ENCODE assay signal across 10 cellular contexts in genomic region chr1:150065184-150065871, GRCh38. TPM values are rescaled to one million over a fixed set of nuclear protein-coding genes. Genes with fewer than 3 reads are reported as not detected.
DNase-seq lines count a peak whose midpoint lies in the region; ATAC-seq and TF ChIP-seq lines count a peak whose summit lies in the region.
"Had no signal": no experiment of that assay in that cellular context is flagged by ENCODE, and none has a peak within 500 bp of the region (broad histone marks: within the 10 kb centered on the region; RNA-seq: fewer than 3 reads in every experiment).

No MANE protein-coding gene starts in this region.

- no peak for TF ChIP-seq CTCF in foreskin fibroblast (IDR thresholded peaks at IDR 0.05; ENCODE audit: low read depth, low read length)
- TF ChIP-seq CTCF in thoracic aorta (IDR thresholded peaks at IDR 0.05) = no peak

- ATAC-seq in activated naive CD8-positive, alpha-beta T cell treated with anti-CD3 and anti-CD28 coated beads, Interleukin-2, amount 50 U/mL, for 24 hours = no peak
- ATAC-seq in thoracic aorta (ENCODE audit: insufficient number of reproducible peaks, low FRiP score, low read depth) = no peak
- ATAC-seq in GM19351 (IDR thresholded peaks at IDR 0.05; ENCODE audit: unreplicated experiment) = no peak
- ATAC-seq in HG03045 (IDR thresholded peaks at IDR 0.05; ENCODE audit: unreplicated experiment) = no peak
- ATAC-seq: left lobe of liver had no signal

- H3K4me3 ChIP-seq in foreskin fibroblast (ENCODE audit: low read depth in 1 of 2, low read length in 2 of 2) (no peak overlapping the region), thoracic aorta (peak overlapping the region; percentile 26)

- peaks cover 35% of the 10 kb centered on the region for H3K4me1 Mint-ChIP-seq in activated naive CD8-positive, alpha-beta T cell treated with anti-CD3 and anti-CD28 coated beads, Interleukin-2, amount 50 U/mL, for 24 hours
- peaks cover 31% of the 10 kb centered on the region for H3K4me1 Mint-ChIP-seq in activated naive CD8-positive, alpha-beta T cell treated with anti-CD3 and anti-CD28 coated beads for 36 hours

- in situ Hi-C loops in SK-MEL-5 (cut with HindIII; ENCODE audit: low pct_unique_long_range_greater_than_20kb, low sequenced_read_pairs) = no loop called here

- H3K9me3 ChIP-seq in thoracic aorta = no peaks in the 10 kb centered on the region

- DNase-seq in activated naive CD8-positive, alpha-beta T cell treated with anti-CD3 and anti-CD28 coated beads, Interleukin-2, amount 50 U/mL, for 24 hours = no peak
- no peak for DNase-seq in activated naive CD8-positive, alpha-beta T cell treated with anti-CD3 and anti-CD28 coated beads for 36 hours
- DNase-seq in SK-MEL-5 (ENCODE audit: low read depth, low spot score) = peak; percentile 90
- DNase-seq in foreskin fibroblast = peak; percentile 34 to 61
- no peak for DNase-seq in thoracic aorta (ENCODE audit: low spot score)
- no peak for DNase-seq in NCI-H2171 (lab: John Stamatoyannopoulos, UW)
- DNase-seq: SHP77 treated with DMSO at 0.1 percent for 48 hours had no signal

- H3K4me3 Mint-ChIP-seq in activated naive CD8-positive, alpha-beta T cell treated with anti-CD3 and anti-CD28 coated beads, Interleukin-2, amount 50 U/mL, for 24 hours = peak overlapping the region; percentile 89
- H3K4me3 Mint-ChIP-seq in activated naive CD8-positive, alpha-beta T cell treated with anti-CD3 and anti-CD28 coated beads for 36 hours = no peak overlapping the region

- no peaks in the 10 kb centered on the region for H3K36me3 ChIP-seq in thoracic aorta

- no peaks in the 10 kb centered on the region for H3K27me3 Mint-ChIP-seq in activated naive CD8-positive, alpha-beta T cell treated with anti-CD3 and anti-CD28 coated beads, Interleukin-2, amount 50 U/mL, for 24 hours
- no peaks in the 10 kb centered on the region for H3K27me3 Mint-ChIP-seq in activated naive CD8-positive, alpha-beta T cell treated with anti-CD3 and anti-CD28 coated beads for 36 hours

- peaks cover 27 to 48% of the 10 kb centered on the region in 2 donors for H3K4me1 ChIP-seq in thoracic aorta (ENCODE audit: control insufficient read depth in 1 of 2, low read depth in 2 of 2)

- H3K9me3 Mint-ChIP-seq in activated naive CD8-positive, alpha-beta T cell treated with anti-CD3 and anti-CD28 coated beads, Interleukin-2, amount 50 U/mL, for 24 hours = no peaks in the 10 kb centered on the region
- no peaks in the 10 kb centered on the region for H3K9me3 Mint-ChIP-seq in activated naive CD8-positive, alpha-beta T cell treated with anti-CD3 and anti-CD28 coated beads for 36 hours

- peak overlapping the region; percentile 43 for H3K27ac Mint-ChIP-seq in activated naive CD8-positive, alpha-beta T cell treated with anti-CD3 and anti-CD28 coated beads, Interleukin-2, amount 50 U/mL, for 24 hours
- H3K27ac Mint-ChIP-seq in activated naive CD8-positive, alpha-beta T cell treated with anti-CD3 and anti-CD28 coated beads for 36 hours = no peak overlapping the region

- no peaks in the 10 kb centered on the region for H3K27me3 ChIP-seq in thoracic aorta (replicated peaks; ENCODE audit: insufficient read depth)

- H3K27ac ChIP-seq in thoracic aorta = peak overlapping the region; percentile 93 to 96

- H3K36me3 Mint-ChIP-seq in activated naive CD8-positive, alpha-beta T cell treated with anti-CD3 and anti-CD28 coated beads, Interleukin-2, amount 50 U/mL, for 24 hours (ENCODE audit: low read depth) = peaks cover 7% of the 10 kb centered on the region
- peaks cover 19% of the 10 kb centered on the region for H3K36me3 Mint-ChIP-seq in activated naive CD8-positive, alpha-beta T cell treated with anti-CD3 and anti-CD28 coated beads for 36 hours

RNA-seq across cellular contexts. Expression of gene VPS45, which starts 2.2 kb away (rescaled TPM):
- total RNA-seq in activated naive CD8-positive, alpha-beta T cell treated with anti-CD3 and anti-CD28 coated beads for 36 hours = 10 to 100 TPM; 22.9 to 23.0 TPM
- total RNA-seq in SK-MEL-5 (2014; rRNA removed; shearing (Covaris generic)) = 56.1 and 59.3 TPM in 2 replicates
- polyA plus RNA-seq in SK-MEL-5 (2015; cell fraction: cytosol; rRNA removed) = 36.4 and 40.1 TPM in 2 replicates
- 241 and 248 TPM in 2 replicates for polyA plus RNA-seq in SK-MEL-5 (2015; cell fraction: nucleus; rRNA removed)
- 10 to 100 TPM; 46.2 to 68.9 TPM for total RNA-seq in thoracic aorta

RNA-seq across cellular contexts. Expression of gene OTUD7B, which starts 54.8 kb away (rescaled TPM):
- 10 to 100 TPM; 21.9 to 23.2 TPM for total RNA-seq in activated naive CD8-positive, alpha-beta T cell treated with anti-CD3 and anti-CD28 coated beads for 36 hours
- 34.9 and 37.3 TPM in 2 replicates for total RNA-seq in SK-MEL-5 (2014; rRNA removed; shearing (Covaris generic))
- polyA plus RNA-seq in SK-MEL-5 (2015; cell fraction: cytosol; rRNA removed) = 13.6 and 22.2 TPM in 2 replicates
- 15.2 and 18.5 TPM in 2 replicates for polyA plus RNA-seq in SK-MEL-5 (2015; cell fraction: nucleus; rRNA removed)
- total RNA-seq in thoracic aorta = 10 to 100 TPM; 29.9 to 30.6 TPM

Comparison
In these comparisons a context has a peak if more than half of its experiments do, and no peak if none do; other contexts are left out.
1. DNase-seq: peak in SK-MEL-5 (single experiment) and foreskin fibroblast (2 of 2); none in activated naive CD8-positive, alpha-beta T cell treated with anti-CD3 and anti-CD28 coated beads, Interleukin-2, amount 50 U/mL, for 24 hours (single experiment), activated naive CD8-positive, alpha-beta T cell treated with anti-CD3 and anti-CD28 coated beads for 36 hours (single experiment), thoracic aorta (single experiment) and NCI-H2171 (single experiment).